In genomic region chr14:22587247-22587646, GRCh38 we compare ENCODE assay signal across 9 cellular contexts. TPM values are rescaled to one million over a fixed set of nuclear protein-coding genes. Genes with fewer than 3 reads are reported as not detected.
DNase-seq lines count a peak whose midpoint lies in the region; ATAC-seq and TF ChIP-seq lines count a peak whose summit lies in the region.
"Had no signal": no experiment of that assay in that cellular context is flagged by ENCODE, and none has a peak within 500 bp of the region (broad histone marks: within the 10 kb centered on the region; RNA-seq: fewer than 3 reads in every experiment).

No MANE protein-coding gene starts in this region.

- H3K27me3 Mint-ChIP-seq in CD8-positive, alpha-beta T cell (ENCODE audit: low read depth): no peaks in the 10 kb centered on the region

- H3K4me1 Mint-ChIP-seq in CD8-positive, alpha-beta T cell (ENCODE audit: low read depth): peaks cover 68% of the 10 kb centered on the region

- H3K4me3 Mint-ChIP-seq in CD8-positive, alpha-beta T cell: peak overlapping the region; percentile 47

- H3K18ac ChIP-seq in IMR-90 (ENCODE audit: low read depth, low read length): no peak overlapping the region

- no peak overlapping the region for H2BK20ac ChIP-seq in IMR-90 (ENCODE audit: low read depth, low read length)

- no peaks in the 10 kb centered on the region for H3K9me3 ChIP-seq in CD8-positive, alpha-beta T cell (ENCODE audit: low read length)
- no peaks in the 10 kb centered on the region for H3K9me3 ChIP-seq in IMR-90 (ENCODE audit: control insufficient read depth, insufficient read depth, low read length)
- no peaks in the 10 kb centered on the region for H3K9me3 ChIP-seq in adipocyte (ENCODE audit: control insufficient read depth, low read length)
- H3K9me3 ChIP-seq in neural cell (ENCODE audit: low read length): no peaks in the 10 kb centered on the region

- H2BK120ac ChIP-seq in IMR-90 (ENCODE audit: low read depth, low read length): no peak overlapping the region

- H3K4me1 ChIP-seq in CD8-positive, alpha-beta T cell (ENCODE audit: insufficient read depth, low read length): peaks cover 60% of the 10 kb centered on the region
- H3K4me1 ChIP-seq in IMR-90 (ENCODE audit: control insufficient read depth, insufficient read depth, low read length): peaks cover 3% of the 10 kb centered on the region
- peaks cover 39% of the 10 kb centered on the region for H3K4me1 ChIP-seq in adipocyte (ENCODE audit: control insufficient read depth, insufficient read depth, low read length)

- no peak overlapping the region for H2AK5ac ChIP-seq in IMR-90 (ENCODE audit: low read depth, low read length)

- H3K36me3 Mint-ChIP-seq in CD8-positive, alpha-beta T cell: peaks cover 35% of the 10 kb centered on the region

- DNase-seq in CD8-positive, alpha-beta T cell: no peak
- no peak for DNase-seq in IMR-90
- DNase-seq in adipocyte (ENCODE audit: low read depth): no peak
- no peak for DNase-seq in HEK293T (ENCODE audit: extremely low spot score)
- DNase-seq in AG08395 (ENCODE audit: low spot score): no peak
- no peak for DNase-seq in HuH-7 (ENCODE audit: low spot score)
- DNase-seq: Right ventricle myocardium superior had no signal

- H2AK9ac ChIP-seq in IMR-90 (replicated peaks; ENCODE audit: low read depth, low read length, poor library complexity): no peak overlapping the region

- POLR2A ChIA-PET in CD8-positive, alpha-beta T cell (lab: Charles Lee): interaction anchor here (3.2 kb wide), 1 partner anchor 31 kb away, joined by 23 read pairs; no protein-coding TSS in a partner anchor
- POLR2A ChIA-PET in IMR-90 (lab: Charles Lee; ENCODE audit: unreplicated experiment): no interaction called here
- POLR2A ChIA-PET in HEK293T (lab: Yijun Ruan, JAX): no interaction called here

- no peak overlapping the region for H3K27ac ChIP-seq in CD8-positive, alpha-beta T cell (ENCODE audit: low read depth, low read length)
- H3K27ac ChIP-seq in IMR-90 (ENCODE audit: insufficient read depth, low read length) (no peak overlapping the region), neural cell (ENCODE audit: low read length) (no peak overlapping the region)

- H2AFZ ChIP-seq in IMR-90 (replicated peaks; ENCODE audit: low read length, poor library complexity) (no peak overlapping the region), neural cell (ENCODE audit: low read depth, low read length) (no peak overlapping the region)

- peaks cover 3% of the 10 kb centered on the region for H3K9me1 ChIP-seq in IMR-90 (ENCODE audit: insufficient read depth, low read length)

- intact Hi-C loops in CD8-positive, alpha-beta T cell (cut with DNase I, micrococcal nuclease): loop anchor here (5.0 to 10.0 kb wide), 6 partner anchors 65 to 1485 kb away; partner anchors contain the start of genes HNRNPC (in 1 of the 2) and TMEM253 (in 1 of the 2)
- intact Hi-C loops in IMR-90 (cut with micrococcal nuclease): no loop called here

- CTCF ChIA-PET in CD8-positive, alpha-beta T cell (lab: Charles Lee): interaction anchor here (9.3 kb wide), 1 partner anchor 16 kb away, joined by 105 read pairs; no protein-coding TSS in a partner anchor
- CTCF ChIA-PET in IMR-90 (lab: Yijun Ruan, JAX) (no interaction called here), HEK293T (lab: Yijun Ruan, JAX) (interaction anchor here (1.0 kb wide), 1 partner anchor 66 kb away, joined by 4 read pairs; no protein-coding TSS in a partner anchor)

- H4K20me1 ChIP-seq in IMR-90 (ENCODE audit: insufficient read depth, low read length): peaks cover 15% of the 10 kb centered on the region
- no peaks in the 10 kb centered on the region for H4K20me1 ChIP-seq in neural cell (ENCODE audit: insufficient read depth)

- no peak overlapping the region for H3K14ac ChIP-seq in IMR-90 (replicated peaks; ENCODE audit: low read depth, low read length)

- H2BK15ac ChIP-seq in IMR-90 (ENCODE audit: low read depth, low read length): no peak overlapping the region

- H3K27ac Mint-ChIP-seq in CD8-positive, alpha-beta T cell: peak overlapping the region; percentile 100

- peaks cover 5% of the 10 kb centered on the region for H3F3A ChIP-seq in neural cell (ENCODE audit: insufficient read depth, low read length, poor library complexity, severe bottlenecking)

- TF ChIP-seq POLR2A in IMR-90 (IDR thresholded peaks at IDR 0.05; ENCODE audit: low read depth, low read length): no peak

- no peak overlapping the region for H4K91ac ChIP-seq in IMR-90 (ENCODE audit: insufficient read depth, low read depth, low read length)

- dilution Hi-C loops in IMR-90 (cut with HindIII; ENCODE audit: low sequenced_read_pairs, unreplicated experiment): no loop called here

- no peaks in the 10 kb centered on the region for H3K36me3 ChIP-seq in CD8-positive, alpha-beta T cell (ENCODE audit: insufficient read depth, low read length)
- H3K36me3 ChIP-seq in IMR-90 (ENCODE audit: control insufficient read depth, insufficient read depth, low read length) (peaks cover 4% of the 10 kb centered on the region), adipocyte (ENCODE audit: control insufficient read depth, insufficient read depth, low read length, severe bottlenecking) (peaks cover 8% of the 10 kb centered on the region), neural cell (ENCODE audit: insufficient read depth, low read length) (no peaks in the 10 kb centered on the region)

- no peak for TF ChIP-seq CTCF in CD8-positive, alpha-beta T cell (IDR thresholded peaks at IDR 0.05)
- TF ChIP-seq CTCF in IMR-90 (conservative IDR thresholded peaks at IDR 0.05; ENCODE audit: low read depth, low read length) (no peak), neural cell (IDR thresholded peaks at IDR 0.05; ENCODE audit: poor library complexity, severe bottlenecking) (no peak)

- no peak overlapping the region for H3K4me3 ChIP-seq in CD8-positive, alpha-beta T cell (ENCODE audit: low read depth, low read length)
- H3K4me3 ChIP-seq in IMR-90 (ENCODE audit: insufficient read depth, low read depth, low read length) (no peak overlapping the region), adipocyte (ENCODE audit: low read length) (peak overlapping the region; percentile 99), neural cell (ENCODE audit: low read length) (peak overlapping the region; percentile 80)

- TF ChIP-seq EP300 in neural cell (conservative IDR thresholded peaks at IDR 0.05; ENCODE audit: poor library complexity, severe bottlenecking): no peak

- ATAC-seq in CD8-positive, alpha-beta T cell: no peak
- ATAC-seq in IMR-90 (ENCODE audit: low read depth): no peak

- H3K9ac ChIP-seq in IMR-90 (ENCODE audit: low read depth, low read length) (no peak overlapping the region), adipocyte (ENCODE audit: low read length) (no peak overlapping the region), neural cell (ENCODE audit: low read length) (no peak overlapping the region)

- H3K56ac ChIP-seq in IMR-90 (ENCODE audit: extremely low read depth, insufficient read depth, low read length): no peak overlapping the region

- no TSS peak for BruUV-seq in IMR-90 (replicated peaks; lab: Mats Ljungman, UMichigan)

- H4K5ac ChIP-seq in IMR-90 (ENCODE audit: low read depth, low read length): no peak overlapping the region

- no peak overlapping the region for H4K8ac ChIP-seq in IMR-90 (ENCODE audit: low read depth in 2 of 2, low read length in 2 of 2)

- H3K9me3 Mint-ChIP-seq in CD8-positive, alpha-beta T cell: no peaks in the 10 kb centered on the region

- WGBS in IMR-90 (ENCODE audit: extremely low coverage in 2 of 2, insufficient read length in 1 of 2), 2 experiments: no CpG with 5 or more reads among the region's 5 CpGs

- H3K4ac ChIP-seq in IMR-90 (ENCODE audit: low read depth, low read length): no peak overlapping the region

- peak overlapping the region; percentile 27; the same call in 1 of the 2 replicates for H3K4me2 ChIP-seq in IMR-90 (ENCODE audit: low read depth, low read length)
- no peak overlapping the region for H3K4me2 ChIP-seq in neural cell (ENCODE audit: low read length)

- TF ChIP-seq RAD21 in IMR-90 (IDR thresholded peaks at IDR 0.05; ENCODE audit: low read length) (no peak), neural cell (conservative IDR thresholded peaks at IDR 0.05) (no peak)

- H3K79me1 ChIP-seq in IMR-90 (ENCODE audit: low read depth in 1 of 2, low read length in 2 of 2): peaks cover 12 to 40% of the 10 kb centered on the region in 2 experiments

- no peak overlapping the region for H2BK5ac ChIP-seq in IMR-90 (ENCODE audit: low read depth, low read length, poor library complexity, severe bottlenecking)

- in situ Hi-C loops in IMR-90 (cut with MboI; ENCODE audit: low sequenced_read_pairs): loop anchor here (10.0 kb wide), 1 partner anchor 258 kb away; no protein-coding TSS in a partner anchor

- 0 out of 2 replicates have a peak overlapping the region, but pooled peaks have one; percentile 10 for H3K23ac ChIP-seq in IMR-90 (ENCODE audit: low read depth, low read length)

- peaks cover 46% of the 10 kb centered on the region for H3K79me2 ChIP-seq in neural cell (replicated peaks; ENCODE audit: insufficient read depth, low read length)

- H3K9me2 ChIP-seq in neural cell (ENCODE audit: insufficient read depth, low read length): no peaks in the 10 kb centered on the region

- no peaks in the 10 kb centered on the region for H3K27me3 ChIP-seq in CD8-positive, alpha-beta T cell (ENCODE audit: insufficient read depth, low read length)
- no peaks in the 10 kb centered on the region for H3K27me3 ChIP-seq in IMR-90 (ENCODE audit: control insufficient read depth, insufficient read depth, low read length)
- no peaks in the 10 kb centered on the region for H3K27me3 ChIP-seq in adipocyte (replicated peaks; ENCODE audit: control insufficient read depth, insufficient read depth, low read length)
- H3K27me3 ChIP-seq in neural cell (ENCODE audit: insufficient read depth, low read depth, low read length): no peaks in the 10 kb centered on the region

RNA-seq across cellular contexts. Expression of gene DAD1, which starts 1.8 kb away (rescaled TPM):
- total RNA-seq in CD8-positive, alpha-beta T cell: 10 to 100 TPM; 27.2 to 35.6 TPM
- total RNA-seq in IMR-90 (2012; rRNA removed): 396 and 449 TPM in 2 replicates
- polyA plus RNA-seq in IMR-90 (2012; rRNA removed): 448 and 496 TPM in 2 replicates
- polyA plus RNA-seq in IMR-90 (2012; cell fraction: cytosol; rRNA removed): 412 and 479 TPM in 2 replicates
- 92.7 and 197 TPM in 2 replicates for polyA plus RNA-seq in IMR-90 (2012; cell fraction: nucleus; rRNA removed; ENCODE audit: low replicate concordance)
- polyA plus RNA-seq in neural cell: 297 and 369 TPM in 2 replicates
- 110 and 134 TPM in 2 replicates for polyA minus RNA-seq in neural cell

RNA-seq across cellular contexts. Expression of gene ABHD4, which starts 10.9 kb away (rescaled TPM):
- 1 to 10 TPM; 7.9 to 8.3 TPM for total RNA-seq in CD8-positive, alpha-beta T cell
- total RNA-seq in IMR-90 (2012; rRNA removed): 5.0 and 5.3 TPM in 2 replicates
- polyA plus RNA-seq in IMR-90 (2012; rRNA removed) (21.8 and 22.0 TPM in 2 replicates), neural cell (2.6 and 3.0 TPM in 2 replicates)
- 13.3 and 23.6 TPM in 2 replicates for polyA plus RNA-seq in IMR-90 (2012; cell fraction: cytosol; rRNA removed)
- polyA plus RNA-seq in IMR-90 (2012; cell fraction: nucleus; rRNA removed; ENCODE audit: low replicate concordance): 22.2 and 25.4 TPM in 2 replicates
- polyA minus RNA-seq in neural cell: 5.6 and 5.8 TPM in 2 replicates

RNA-seq across cellular contexts. Expression of gene OR6J1, which starts 56.9 kb away (rescaled TPM):
- not detected for total RNA-seq in CD8-positive, alpha-beta T cell
- not detected in 2 replicates for total RNA-seq in IMR-90 (2012; rRNA removed)
- polyA plus RNA-seq in IMR-90 (2012; rRNA removed) (not detected in 2 replicates), neural cell (not detected in 2 replicates)
- not detected in 2 replicates for polyA plus RNA-seq in IMR-90 (2012; cell fraction: cytosol; rRNA removed)
- polyA plus RNA-seq in IMR-90 (2012; cell fraction: nucleus; rRNA removed; ENCODE audit: low replicate concordance): not detected in 2 replicates
- not detected in 2 replicates for polyA minus RNA-seq in neural cell
- total RNA-seq: mesenteric fat pad, Right ventricle myocardium superior had no signal

Comparison
In these comparisons a context has a peak if more than half of its experiments do, and no peak if none do; other contexts are left out.
1. H3K4me3 ChIP-seq: peak in adipocyte (single experiment) and neural cell (single experiment); none in CD8-positive, alpha-beta T cell (single experiment) and IMR-90 (single experiment).
2. RNA of gene DAD1, which starts 1.8 kb away (total RNA-seq): 396 to 449 TPM in IMR-90; 27.2 to 35.6 TPM in CD8-positive, alpha-beta T cell; every median in the first group is over 10 times any median in the second.